In genomic region chr9:25261445-25261844, GRCh38 we compare ENCODE assay signal across 20 cellular contexts.
"Had no signal": no experiment of that assay in that cellular context is flagged by ENCODE, and none has a peak within 500 bp of the region (broad histone marks: within the 10 kb centered on the region; RNA-seq: fewer than 3 reads in every experiment).

No MANE protein-coding gene starts in this region.

- H3K36me3 ChIP-seq: ascending aorta, breast epithelium, gastroesophageal sphincter, heart right ventricle, sigmoid colon, WERI-Rb-1 had no signal

- H3K9ac ChIP-seq: parathyroid adenoma had no signal

- H3K4me1 ChIP-seq: ascending aorta, breast epithelium, gastroesophageal sphincter, heart right ventricle, parathyroid adenoma, sigmoid colon, testis had no signal

- ATAC-seq: esophagus mucosa; gastroesophageal sphincter; heart right ventricle; naive thymus-derived CD8-positive, alpha-beta T cell; stimulated activated memory B cell treated with anti-CD40 and anti-IgM and Interleukin-4, amounts not matched to agents 10 μg/mL and 1 μg/mL and 100 μg/mL, for 72 hours had no signal

- H2AFZ ChIP-seq: parathyroid adenoma had no signal

- H3K9me3 ChIP-seq: ascending aorta, breast epithelium, gastroesophageal sphincter, sigmoid colon, testis had no signal

- DNase-seq: activated CD4-positive, alpha-beta T cell treated with anti-CD3 and anti-CD28 coated beads for 1 hour; activated CD8-positive, alpha-beta memory T cell treated with anti-CD3 and anti-CD28 coated beads for 24 hours; activated CD8-positive, alpha-beta memory T cell treated with anti-CD3 and anti-CD28 coated beads, Interleukin-2, amount 50 U/mL, for 48 hours; activated effector memory CD4-positive, alpha-beta T cell treated with Interleukin-2 at 50 U/mL for 16 hours; activated naive CD4-positive, alpha-beta T cell treated with anti-CD3 and anti-CD28 coated beads, Interleukin-2, amount 50 U/mL, for 16 hours; activated T-cell treated with anti-CD3 and anti-CD28 coated beads, Interleukin-2, amount 50 U/mL, for 48 hours; heart right ventricle; mesenchymal stem cell; naive thymus-derived CD8-positive, alpha-beta T cell; sigmoid colon; stimulated activated CD4-positive, alpha-beta T cell treated with anti-CD3 and anti-CD28 coated beads, Interleukin-4, amount 100 ng/mL, for 24 hours; testis; WERI-Rb-1 had no signal

- H3K27ac ChIP-seq: ascending aorta, breast epithelium, coronary artery, gastroesophageal sphincter, heart right ventricle, parathyroid adenoma, sigmoid colon, testis, WERI-Rb-1 had no signal

- H3K79me2 ChIP-seq: parathyroid adenoma had no signal

- H3K27me3 ChIP-seq: ascending aorta, breast epithelium, gastroesophageal sphincter, heart right ventricle, sigmoid colon, testis had no signal

- H3K4me3 ChIP-seq: ascending aorta, breast epithelium, coronary artery, gastroesophageal sphincter, heart right ventricle, sigmoid colon, testis had no signal
